ENCODE assay signal across 12 cellular contexts in genomic region chr6:81171991-81172740, GRCh38.
DNase-seq lines count a peak whose midpoint lies in the region; ATAC-seq and TF ChIP-seq lines count a peak whose summit lies in the region.
"Had no signal": no experiment of that assay in that cellular context is flagged by ENCODE, and none has a peak within 500 bp of the region (broad histone marks: within the 10 kb centered on the region; RNA-seq: fewer than 3 reads in every experiment).

No MANE protein-coding gene starts in this region.

- H3K36me3 Mint-ChIP-seq in naive thymus-derived CD4-positive, alpha-beta T cell = no peaks in the 10 kb centered on the region

- H3K27me3 Mint-ChIP-seq in naive thymus-derived CD4-positive, alpha-beta T cell = no peaks in the 10 kb centered on the region
- H3K27me3 Mint-ChIP-seq: stimulated activated naive CD8-positive, alpha-beta T cell treated with anti-CD3 and anti-CD28 coated beads, Interleukin-15, Interleukin-2, amounts not matched to agents 100 ng/mL and 50 ng/mL, for 24 hours had no signal

- DNase-seq in ELR (ENCODE audit: low read depth) (peak; percentile 6), astrocyte of the cerebellum (ENCODE audit: low read depth) (peak; percentile 23), left ventricle myocardium superior (peak; percentile 20), sigmoid colon (peak; percentile 69), NCI-H2107 treated with DMSO at 0.1 percent for 48 hours (lab: John Stamatoyannopoulos, UW; ENCODE audit: unreplicated experiment) (no peak)
- DNase-seq in naive thymus-derived CD4-positive, alpha-beta T cell = no peak
- DNase-seq: activated naive CD4-positive, alpha-beta T cell treated with anti-CD3 and anti-CD28 coated beads for 36 hours; Kasumi-1 had no signal

- no peak overlapping the region for H3K4me3 Mint-ChIP-seq in naive thymus-derived CD4-positive, alpha-beta T cell
- H3K4me3 Mint-ChIP-seq: activated naive CD4-positive, alpha-beta T cell treated with anti-CD3 and anti-CD28 coated beads for 36 hours; stimulated activated naive CD8-positive, alpha-beta T cell treated with anti-CD3 and anti-CD28 coated beads, Interleukin-15, Interleukin-2, amounts not matched to agents 100 ng/mL and 50 ng/mL, for 24 hours had no signal

- peak; percentile 95 for ATAC-seq in left ventricle myocardium superior
- no peak for ATAC-seq in GM21576 (IDR thresholded peaks at IDR 0.05; ENCODE audit: unreplicated experiment)
- no peak for ATAC-seq in naive thymus-derived CD4-positive, alpha-beta T cell
- no peak for ATAC-seq in GM18909 (IDR thresholded peaks at IDR 0.05; ENCODE audit: poor library complexity, unreplicated experiment)

- H3K9me3 Mint-ChIP-seq in naive thymus-derived CD4-positive, alpha-beta T cell = peaks cover 0 to 3% (median 0%) of the 10 kb centered on the region in 11 donors
- H3K9me3 Mint-ChIP-seq: activated naive CD4-positive, alpha-beta T cell treated with anti-CD3 and anti-CD28 coated beads for 36 hours; stimulated activated naive CD8-positive, alpha-beta T cell treated with anti-CD3 and anti-CD28 coated beads, Interleukin-15, Interleukin-2, amounts not matched to agents 100 ng/mL and 50 ng/mL, for 24 hours had no signal

- in situ Hi-C loops in astrocyte of the cerebellum (cut with HindIII; ENCODE audit: low sequenced_read_pairs) = no loop called here

- no peak for TF ChIP-seq EP300 in sigmoid colon (IDR thresholded peaks at IDR 0.05)

- POLR2A ChIA-PET in naive thymus-derived CD4-positive, alpha-beta T cell (lab: Charles Lee) = no interaction called here

- no peaks in the 10 kb centered on the region for H3K27me3 ChIP-seq in sigmoid colon
- no peaks in the 10 kb centered on the region for H3K27me3 ChIP-seq in naive thymus-derived CD4-positive, alpha-beta T cell (ENCODE audit: control insufficient read depth in 2 of 2, insufficient read depth in 2 of 2, low read length in 2 of 2)

- H3K9me3 ChIP-seq in sigmoid colon = no peaks in the 10 kb centered on the region
- H3K9me3 ChIP-seq in naive thymus-derived CD4-positive, alpha-beta T cell (ENCODE audit: control insufficient read depth in 2 of 3, low read length in 3 of 3) = no peaks in the 10 kb centered on the region

- no peak for TF ChIP-seq CTCF in astrocyte of the cerebellum (IDR thresholded peaks at IDR 0.05; ENCODE audit: low read depth, low read length, missing control alignments)
- no peak for TF ChIP-seq CTCF in sigmoid colon (IDR thresholded peaks at IDR 0.05)

- no peak for TF ChIP-seq POLR2A in sigmoid colon (IDR thresholded peaks at IDR 0.05)

- CTCF ChIA-PET in naive thymus-derived CD4-positive, alpha-beta T cell (lab: Charles Lee) = interaction anchor here (0.9 kb wide), 1 partner anchor 18 kb away, joined by 5 read pairs; no protein-coding TSS in a partner anchor

- H3K4me3 ChIP-seq in astrocyte of the cerebellum (ENCODE audit: low read depth, low read length) = no peak overlapping the region
- no peak overlapping the region for H3K4me3 ChIP-seq in sigmoid colon
- no peak overlapping the region for H3K4me3 ChIP-seq in naive thymus-derived CD4-positive, alpha-beta T cell (ENCODE audit: low read length)
- H3K4me3 ChIP-seq: skin epidermis had no signal

- H3K36me3 ChIP-seq in sigmoid colon = no peaks in the 10 kb centered on the region
- no peaks in the 10 kb centered on the region for H3K36me3 ChIP-seq in naive thymus-derived CD4-positive, alpha-beta T cell (ENCODE audit: control insufficient read depth in 2 of 3, insufficient read depth in 3 of 3, low read length in 3 of 3)

- 62 to 68% methylated on average over 4 of the region's 4 CpGs for WGBS in sigmoid colon, 2 donors

- peaks cover 0 to 45% (median 22%) of the 10 kb centered on the region in 4 donors for H3K4me1 ChIP-seq in sigmoid colon
- H3K4me1 ChIP-seq in naive thymus-derived CD4-positive, alpha-beta T cell (ENCODE audit: control insufficient read depth in 2 of 2, insufficient read depth in 2 of 2, low read length in 2 of 2) = no peaks in the 10 kb centered on the region

- H3K27ac ChIP-seq in sigmoid colon = peak overlapping the region; percentile 4 to 66 (median 36)
- H3K27ac ChIP-seq in naive thymus-derived CD4-positive, alpha-beta T cell (ENCODE audit: low read depth, low read length) = no peak overlapping the region

- H3K27ac Mint-ChIP-seq in naive thymus-derived CD4-positive, alpha-beta T cell = no peak overlapping the region
- H3K27ac Mint-ChIP-seq: activated naive CD4-positive, alpha-beta T cell treated with anti-CD3 and anti-CD28 coated beads for 36 hours; stimulated activated naive CD8-positive, alpha-beta T cell treated with anti-CD3 and anti-CD28 coated beads, Interleukin-15, Interleukin-2, amounts not matched to agents 100 ng/mL and 50 ng/mL, for 24 hours had no signal

- intact Hi-C loops in left ventricle myocardium superior (cut with micrococcal nuclease) = no loop called here
- intact Hi-C loops in sigmoid colon (cut with DNase I) = loop anchor here (10.0 kb wide), 1 partner anchor 583 kb away; the partner anchor contains the start of gene TENT5A
- intact Hi-C loops in naive thymus-derived CD4-positive, alpha-beta T cell (cut with micrococcal nuclease) = no loop called here

- no peaks in the 10 kb centered on the region for H3K4me1 Mint-ChIP-seq in naive thymus-derived CD4-positive, alpha-beta T cell

Comparison
In these comparisons a context has a peak if more than half of its experiments do, and no peak if none do; other contexts are left out.
1. DNase-seq: peak in ELR (single experiment), astrocyte of the cerebellum (single experiment), left ventricle myocardium superior (single experiment) and sigmoid colon (single experiment); none in NCI-H2107 treated with DMSO at 0.1 percent for 48 hours (single experiment) and naive thymus-derived CD4-positive, alpha-beta T cell (0 of 9).